8 cellular contexts compared by ENCODE assay signal in genomic region chr3:89098964-89099585, GRCh38. TPM values are rescaled to one million over a fixed set of nuclear protein-coding genes. Genes with fewer than 3 reads are reported as not detected.
A peak's percentile ranks its signal among the peaks of the same experiment; 100 is the strongest.
DNase-seq lines count a peak whose midpoint lies in the region; ATAC-seq lines count a peak whose summit lies in the region.

No MANE protein-coding gene starts in this region.

- DNase-seq in G401 (ENCODE audit: low spot score): peak; percentile 19
- DNase-seq in NOMO-1 (lab: John Stamatoyannopoulos, UW; ENCODE audit: unreplicated experiment in 2 of 2): peak; percentile 11 to 52
- DNase-seq in amniotic epithelial cell (ENCODE audit: low read depth): peak; percentile 58
- DNase-seq in hippocampal formation (lab: John Stamatoyannopoulos, UW): peak; percentile 5 to 56
- DNase-seq in stimulated activated CD4-positive, alpha-beta T cell treated with anti-CD3 and anti-CD28 coated beads, Interleukin-1b, Interleukin-23, amount 100 ng/mL, for 48 hours: peak; percentile 43
- no peak for DNase-seq in KG1 (lab: John Stamatoyannopoulos, UW)

- ATAC-seq in GM19463 (IDR thresholded peaks at IDR 0.05; ENCODE audit: unreplicated experiment) (peak; percentile 98), HG03378 (IDR thresholded peaks at IDR 0.05; ENCODE audit: unreplicated experiment) (peak; percentile 96)

- in situ Hi-C loops in G401 (cut with HindIII; ENCODE audit: low sequenced_read_pairs): no loop called here

RNA-seq across cellular contexts. Expression of gene EPHA3, which starts 8.3 kb away (rescaled TPM):
- 0.37 and 1.2 TPM in 2 replicates for total RNA-seq in G401 (2014; rRNA removed; shearing (Covaris generic))
